In the genomic region with DNA sequence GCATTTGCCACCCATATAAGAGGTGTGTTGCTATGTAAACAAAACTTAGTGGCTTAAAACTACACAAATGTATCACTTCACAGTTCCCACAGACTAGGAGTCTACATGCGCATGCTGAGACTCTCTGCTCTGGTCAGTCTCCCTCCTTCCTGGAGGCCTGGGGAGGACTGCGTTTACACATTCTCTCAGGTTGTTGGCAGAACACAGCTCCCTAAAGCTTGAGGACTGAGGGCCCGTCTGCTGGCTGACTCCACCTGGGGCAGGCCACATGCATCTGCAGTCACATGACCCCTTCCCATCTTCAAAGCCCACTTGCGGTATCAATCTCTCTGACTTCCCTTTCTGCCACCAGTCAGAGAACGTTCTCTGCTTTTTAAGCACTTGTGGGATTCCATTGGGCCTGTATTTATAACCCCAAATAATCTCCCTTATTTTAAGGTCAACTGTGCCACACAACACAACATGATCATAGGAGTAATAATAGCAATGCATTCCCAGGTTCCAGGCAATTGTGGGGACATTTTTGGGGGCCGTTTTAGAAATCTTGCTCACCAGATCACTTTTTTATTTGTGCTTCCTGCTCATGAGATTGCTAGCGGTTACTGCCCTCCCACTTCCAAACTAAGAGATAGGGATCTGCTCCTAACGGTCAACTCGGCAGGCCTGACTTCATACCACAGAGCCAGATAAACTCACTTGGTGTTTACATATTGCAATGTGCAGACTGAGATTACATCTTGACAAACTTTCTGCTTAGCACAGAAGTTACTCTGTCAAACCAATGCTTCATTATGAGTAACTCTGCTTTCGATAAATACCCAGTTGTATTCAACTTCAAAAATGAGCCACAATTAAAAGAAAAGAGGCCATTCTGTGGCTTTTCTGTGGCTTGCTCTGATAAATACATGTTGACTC, we compare ENCODE assay signal across 8 cellular contexts.
A peak's percentile ranks its signal among the peaks of the same experiment; 100 is the strongest.
DNase-seq lines count a peak whose midpoint lies in the region; ATAC-seq, FAIRE-seq and TF ChIP-seq lines count a peak whose summit lies in the region.

No MANE protein-coding gene starts in this region.

- H3K36me3 ChIP-seq in colonic mucosa: no peaks in the 10 kb centered on the region

- intact Hi-C loops in Calu3 (cut with micrococcal nuclease; ENCODE audit: unreplicated experiment) (no loop called here), colonic mucosa (cut with DNase I) (no loop called here)

- BruUV-seq in Calu3 (replicated peaks; lab: Mats Ljungman, UMichigan): no TSS peak

- DNase-seq in activated CD4-positive, CD25-positive, alpha-beta regulatory T cell (lab: John Stamatoyannopoulos, UW): no peak
- DNase-seq in activated CD4-positive, alpha-beta memory T cell treated with anti-CD3 and anti-CD28 coated beads, Interleukin-2, amount 10 ng/mL, durations not matched to agents 7 days and 5 days: peak; percentile 27
- DNase-seq in fibroblast of mammary gland (ENCODE audit: low read depth) (peak; percentile 8), retinal pigment epithelial cell (ENCODE audit: low read depth) (peak; percentile 20), urothelium cell line (ENCODE audit: low spot score) (no peak), Calu3 (no peak), colonic mucosa (no peak)

- H3K4me3 Mint-ChIP-seq in activated CD4-positive, alpha-beta memory T cell treated with anti-CD3 and anti-CD28 coated beads, Interleukin-2, amount 10 ng/mL, durations not matched to agents 7 days and 5 days: no peak overlapping the region
- no peak overlapping the region for H3K4me3 Mint-ChIP-seq in Calu3 (ENCODE audit: low read depth, unreplicated experiment)

- H3K4me1 ChIP-seq in colonic mucosa: no peaks in the 10 kb centered on the region

- H3K9me3 Mint-ChIP-seq in activated CD4-positive, alpha-beta memory T cell treated with anti-CD3 and anti-CD28 coated beads, Interleukin-2, amount 10 ng/mL, durations not matched to agents 7 days and 5 days: peaks cover 2% of the 10 kb centered on the region
- H3K9me3 Mint-ChIP-seq in Calu3 (ENCODE audit: low read depth, unreplicated experiment): no peaks in the 10 kb centered on the region

- H3K27me3 ChIP-seq in colonic mucosa: no peaks in the 10 kb centered on the region

- CTCF ChIA-PET in activated CD4-positive, alpha-beta memory T cell treated with anti-CD3 and anti-CD28 coated beads, Interleukin-2, amount 10 ng/mL, durations not matched to agents 7 days and 5 days (lab: Charles Lee): interaction anchor here (1.1 to 1.8 kb wide), 2 partner anchors 75 to 220 kb away, joined by 3 to 6 read pairs; no protein-coding TSS in a partner anchor
- CTCF ChIA-PET in Calu3 (lab: Charles Lee): no interaction called here

- H3K9ac ChIP-seq in colonic mucosa (ENCODE audit: low read depth in 2 of 2, low read length in 2 of 2): no peak overlapping the region

- TF ChIP-seq CTCF in fibroblast of mammary gland (conservative IDR thresholded peaks at IDR 0.05; ENCODE audit: control insufficient read depth, insufficient read depth, low read depth, low read length) (no peak), retinal pigment epithelial cell (conservative IDR thresholded peaks at IDR 0.05; ENCODE audit: low read depth, low read length) (no peak), Calu3 (IDR thresholded peaks at IDR 0.05; ENCODE audit: unreplicated experiment) (no peak), colonic mucosa (IDR thresholded peaks at IDR 0.05) (no peak)

- no peaks in the 10 kb centered on the region for H3K9me3 ChIP-seq in colonic mucosa

- peaks cover 29% of the 10 kb centered on the region for H3K4me1 Mint-ChIP-seq in activated CD4-positive, alpha-beta memory T cell treated with anti-CD3 and anti-CD28 coated beads, Interleukin-2, amount 10 ng/mL, durations not matched to agents 7 days and 5 days
- no peaks in the 10 kb centered on the region for H3K4me1 Mint-ChIP-seq in Calu3 (ENCODE audit: low read depth, unreplicated experiment)

- peak; percentile 57 to 78 for ATAC-seq in activated CD4-positive, CD25-positive, alpha-beta regulatory T cell treated with anti-CD3 and anti-CD28 coated beads, Interleukin-2, amount 50 U/mL, for 24 hours

- no peaks in the 10 kb centered on the region for H3K27me3 Mint-ChIP-seq in activated CD4-positive, alpha-beta memory T cell treated with anti-CD3 and anti-CD28 coated beads, Interleukin-2, amount 10 ng/mL, durations not matched to agents 7 days and 5 days
- no peaks in the 10 kb centered on the region for H3K27me3 Mint-ChIP-seq in Calu3 (ENCODE audit: unreplicated experiment)

- POLR2A ChIA-PET in activated CD4-positive, alpha-beta memory T cell treated with anti-CD3 and anti-CD28 coated beads, Interleukin-2, amount 10 ng/mL, durations not matched to agents 7 days and 5 days (lab: Charles Lee): no interaction called here

- H3K27ac Mint-ChIP-seq in activated CD4-positive, alpha-beta memory T cell treated with anti-CD3 and anti-CD28 coated beads, Interleukin-2, amount 10 ng/mL, durations not matched to agents 7 days and 5 days: peak overlapping the region; percentile 78
- no peak overlapping the region for H3K27ac Mint-ChIP-seq in Calu3 (ENCODE audit: unreplicated experiment)

- no peak overlapping the region for H3K4me3 ChIP-seq in fibroblast of mammary gland (ENCODE audit: control insufficient read depth, low read depth, low read length)
- no peak overlapping the region for H3K4me3 ChIP-seq in retinal pigment epithelial cell (ENCODE audit: low read length)
- H3K4me3 ChIP-seq in colonic mucosa: no peak overlapping the region

- peaks cover 3% of the 10 kb centered on the region for H3K36me3 Mint-ChIP-seq in activated CD4-positive, alpha-beta memory T cell treated with anti-CD3 and anti-CD28 coated beads, Interleukin-2, amount 10 ng/mL, durations not matched to agents 7 days and 5 days (ENCODE audit: low read depth)
- no peaks in the 10 kb centered on the region for H3K36me3 Mint-ChIP-seq in Calu3 (ENCODE audit: insufficient read depth, unreplicated experiment)

- no peak for FAIRE-seq in urothelium cell line (lab: Jason Lieb, UNC)

- no peak overlapping the region for H3K27ac ChIP-seq in colonic mucosa

Comparison
In these comparisons a context has a peak if more than half of its experiments do, and no peak if none do; other contexts are left out.
1. DNase-seq: peak in activated CD4-positive, alpha-beta memory T cell treated with anti-CD3 and anti-CD28 coated beads, Interleukin-2, amount 10 ng/mL, durations not matched to agents 7 days and 5 days (single experiment), fibroblast of mammary gland (single experiment) and retinal pigment epithelial cell (single experiment); none in activated CD4-positive, CD25-positive, alpha-beta regulatory T cell (0 of 4), urothelium cell line (single experiment), Calu3 (single experiment) and colonic mucosa (single experiment).